In the genomic region with DNA sequence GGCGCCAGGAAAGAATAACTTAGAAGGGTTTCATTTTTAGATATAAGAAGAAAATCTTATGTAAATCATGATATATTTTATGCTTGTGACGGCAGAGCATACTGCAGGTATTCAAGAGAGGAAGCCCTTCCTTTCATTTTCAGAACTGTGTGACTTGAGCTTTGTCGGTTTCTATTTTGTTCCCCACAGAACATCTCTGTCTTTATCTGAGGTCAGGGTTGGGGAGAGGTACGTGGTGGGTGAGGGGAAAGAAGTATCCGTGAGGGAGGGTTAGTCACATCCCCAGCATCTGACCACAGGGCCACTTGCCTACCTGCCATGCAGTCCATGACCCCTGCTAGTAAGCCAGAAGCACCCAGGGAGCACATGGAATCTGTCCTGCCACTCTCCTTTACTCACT, we compare ENCODE assay signal across 11 cellular contexts.
DNase-seq lines count a peak whose midpoint lies in the region; ATAC-seq lines count a peak whose summit lies in the region.
"Had no signal": no experiment of that assay in that cellular context is flagged by ENCODE, and none has a peak within 500 bp of the region (broad histone marks: within the 10 kb centered on the region; RNA-seq: fewer than 3 reads in every experiment).

No MANE protein-coding gene starts in this region.

- ATAC-seq in GM21515 (IDR thresholded peaks at IDR 0.05; ENCODE audit: unreplicated experiment) = peak; percentile 87
- ATAC-seq in HG03342 (IDR thresholded peaks at IDR 0.05; ENCODE audit: unreplicated experiment) = peak; percentile 74
- peak; percentile 56 to 87 for ATAC-seq in natural killer cell treated with Interleukin-12 subunit alpha and Interleukin-12 subunit beta and Interleukin-15 and Interleukin-18, amount 100 ng/mL, for 72 hours
- ATAC-seq: left colon had no signal

- intact Hi-C loops in activated CD4-positive, alpha-beta T cell treated with anti-CD3 and anti-CD28 coated beads, Interleukin-2, amount 10 ng/mL, durations not matched to agents 24 days and 14 days (cut with micrococcal nuclease) = no loop called here

- no peaks in the 10 kb centered on the region for H3K36me3 Mint-ChIP-seq in activated CD4-positive, alpha-beta T cell treated with anti-CD3 and anti-CD28 coated beads, Interleukin-2, amount 10 ng/mL, durations not matched to agents 24 days and 14 days (ENCODE audit: low read depth)
- no peaks in the 10 kb centered on the region for H3K36me3 Mint-ChIP-seq in natural killer cell treated with Interleukin-12 subunit alpha and Interleukin-12 subunit beta and Interleukin-15 and Interleukin-18, amount 100 ng/mL, for 72 hours

- peak overlapping the region; percentile 75 for H3K27ac Mint-ChIP-seq in activated CD4-positive, alpha-beta T cell treated with anti-CD3 and anti-CD28 coated beads, Interleukin-2, amount 10 ng/mL, durations not matched to agents 24 days and 14 days
- peak overlapping the region; percentile 63 to 88 for H3K27ac Mint-ChIP-seq in natural killer cell treated with Interleukin-12 subunit alpha and Interleukin-12 subunit beta and Interleukin-15 and Interleukin-18, amount 100 ng/mL, for 72 hours
- H3K27ac Mint-ChIP-seq: activated T-helper 2 cell treated with anti-CD3 and anti-CD28 coated beads, Interferon-gamma antibody, Interleukin-2, Interleukin-4, amounts not matched to agents 10 μg/mL and 5 μg/mL and 100 μg/mL, durations not matched to agents 14 hours and 24 hours and 36 hours had no signal

- H3K27me3 Mint-ChIP-seq in activated CD4-positive, alpha-beta T cell treated with anti-CD3 and anti-CD28 coated beads, Interleukin-2, amount 10 ng/mL, durations not matched to agents 24 days and 14 days = peaks cover 5% of the 10 kb centered on the region
- H3K27me3 Mint-ChIP-seq in natural killer cell treated with Interleukin-12 subunit alpha and Interleukin-12 subunit beta and Interleukin-15 and Interleukin-18, amount 100 ng/mL, for 72 hours = no peaks in the 10 kb centered on the region

- peaks cover 14% of the 10 kb centered on the region for H3K4me1 Mint-ChIP-seq in activated CD4-positive, alpha-beta T cell treated with anti-CD3 and anti-CD28 coated beads, Interleukin-2, amount 10 ng/mL, durations not matched to agents 24 days and 14 days
- peaks cover 16% of the 10 kb centered on the region in 2 donors for H3K4me1 Mint-ChIP-seq in natural killer cell treated with Interleukin-12 subunit alpha and Interleukin-12 subunit beta and Interleukin-15 and Interleukin-18, amount 100 ng/mL, for 72 hours (ENCODE audit: low read depth in 2 of 2)

- peak; percentile 75 for DNase-seq in activated CD4-positive, alpha-beta T cell treated with anti-CD3 and anti-CD28 coated beads, Interleukin-2, amount 10 ng/mL, durations not matched to agents 24 days and 14 days
- DNase-seq in activated CD4-positive, alpha-beta T cell treated with anti-CD3 and anti-CD28 coated beads for 1 hour = no peak
- no peak for DNase-seq in natural killer cell treated with Interleukin-12 subunit alpha and Interleukin-12 subunit beta and Interleukin-15 and Interleukin-18, amount 100 ng/mL, for 72 hours (ENCODE audit: low spot score)
- DNase-seq in NCI-H510A (lab: John Stamatoyannopoulos, UW) = no peak
- DNase-seq in SIG-M5 treated with dmso at 0.1 percent for 504 hours (lab: John Stamatoyannopoulos, UW; ENCODE audit: unreplicated experiment) = no peak
- DNase-seq in kidney glomerular epithelial cell (lab: John Stamatoyannopoulos, UW) = no peak
- DNase-seq: left colon; stimulated activated CD4-positive, alpha-beta T cell treated with anti-CD3 and anti-CD28 coated beads, Interleukin-15, amount 100 ng/mL, for 24 hours had no signal

- H3K4me3 Mint-ChIP-seq in activated CD4-positive, alpha-beta T cell treated with anti-CD3 and anti-CD28 coated beads, Interleukin-2, amount 10 ng/mL, durations not matched to agents 24 days and 14 days = peak overlapping the region; percentile 54
- H3K4me3 Mint-ChIP-seq in natural killer cell treated with Interleukin-12 subunit alpha and Interleukin-12 subunit beta and Interleukin-15 and Interleukin-18, amount 100 ng/mL, for 72 hours = peak overlapping the region; percentile 40

- H3K9me3 Mint-ChIP-seq in activated CD4-positive, alpha-beta T cell treated with anti-CD3 and anti-CD28 coated beads, Interleukin-2, amount 10 ng/mL, durations not matched to agents 24 days and 14 days = no peaks in the 10 kb centered on the region
- no peaks in the 10 kb centered on the region for H3K9me3 Mint-ChIP-seq in natural killer cell treated with Interleukin-12 subunit alpha and Interleukin-12 subunit beta and Interleukin-15 and Interleukin-18, amount 100 ng/mL, for 72 hours
- H3K9me3 Mint-ChIP-seq: activated T-helper 2 cell treated with anti-CD3 and anti-CD28 coated beads, Interferon-gamma antibody, Interleukin-2, Interleukin-4, amounts not matched to agents 10 μg/mL and 5 μg/mL and 100 μg/mL, durations not matched to agents 14 hours and 24 hours and 36 hours had no signal
